12 cellular contexts compared by ENCODE assay signal in genomic region chr6:74578339-74578738, GRCh38.
DNase-seq lines count a peak whose midpoint lies in the region; ATAC-seq, FAIRE-seq and TF ChIP-seq lines count a peak whose summit lies in the region.
"Had no signal": no experiment of that assay in that cellular context is flagged by ENCODE, and none has a peak within 500 bp of the region (broad histone marks: within the 10 kb centered on the region; RNA-seq: fewer than 3 reads in every experiment).

No MANE protein-coding gene starts in this region.

- H3K9me2 ChIP-seq in GM23248 (ENCODE audit: insufficient read depth), result peaks cover 4% of the 10 kb centered on the region; the same call in 1 of the 2 replicates

- TF ChIP-seq POLR2A in prostate gland (IDR thresholded peaks at IDR 0.05), result no peak

- FAIRE-seq in HTR-8/SVneo (lab: Jason Lieb, UNC), result no peak

- in situ Hi-C loops in GM23248 (cut with MboI), result no loop called here

- H3K9me3 ChIP-seq in GM23248 (ENCODE audit: low read depth), result no peaks in the 10 kb centered on the region
- no peaks in the 10 kb centered on the region for H3K9me3 ChIP-seq in SJSA1 (replicated peaks)
- no peaks in the 10 kb centered on the region for H3K9me3 ChIP-seq in prostate gland
- H3K9me3 ChIP-seq: thyroid gland had no signal

- intact Hi-C loops in prostate gland (cut with DNase I), result no loop called here

- H2AFZ ChIP-seq in ACC112 (ENCODE audit: low read length, unreplicated experiment) (peak overlapping the region; percentile 74), GM23248 (peak overlapping the region; percentile 32; the same call in 1 of the 2 replicates)

- H3K4me3 ChIP-seq in ACC112 (ENCODE audit: low read depth, low read length) (no peak overlapping the region), GM23248 (no peak overlapping the region), SJSA1 (no peak overlapping the region), prostate gland (no peak overlapping the region)
- H3K4me3 ChIP-seq: thyroid gland had no signal

- H3K36me3 ChIP-seq in ACC112 (ENCODE audit: insufficient read depth, low read length), result no peaks in the 10 kb centered on the region
- H3K36me3 ChIP-seq in GM23248 (ENCODE audit: low read depth), result no peaks in the 10 kb centered on the region
- H3K36me3 ChIP-seq in SJSA1, result no peaks in the 10 kb centered on the region
- H3K36me3 ChIP-seq in prostate gland, result no peaks in the 10 kb centered on the region
- H3K36me3 ChIP-seq: thyroid gland had no signal

- peak overlapping the region; percentile 33 for H3K27ac ChIP-seq in ACC112 (ENCODE audit: low read depth, low read length)
- peak overlapping the region; percentile 77 for H3K27ac ChIP-seq in GM23248
- H3K27ac ChIP-seq in SJSA1, result peak overlapping the region; percentile 77
- no peak overlapping the region for H3K27ac ChIP-seq in foreskin keratinocyte
- H3K27ac ChIP-seq in prostate gland, result no peak overlapping the region
- H3K27ac ChIP-seq: thyroid gland had no signal

- H3K4me1 ChIP-seq in ACC112 (ENCODE audit: control insufficient read depth, insufficient read depth, low read length, unreplicated experiment) (peaks cover 16% of the 10 kb centered on the region), GM23248 (ENCODE audit: insufficient read depth) (peaks cover 27% of the 10 kb centered on the region), SJSA1 (replicated peaks) (peaks cover 26% of the 10 kb centered on the region), foreskin keratinocyte (no peaks in the 10 kb centered on the region), prostate gland (replicated peaks) (no peaks in the 10 kb centered on the region)
- H3K4me1 ChIP-seq: thyroid gland had no signal

- H4K20me1 ChIP-seq in GM23248 (ENCODE audit: insufficient read depth), result no peaks in the 10 kb centered on the region

- H3F3A ChIP-seq in GM23248 (ENCODE audit: insufficient read depth), result peaks cover 36% of the 10 kb centered on the region

- no peaks in the 10 kb centered on the region for H3K79me2 ChIP-seq in ACC112 (ENCODE audit: control insufficient read depth, insufficient read depth, low read length, unreplicated experiment)
- no peaks in the 10 kb centered on the region for H3K79me2 ChIP-seq in GM23248 (ENCODE audit: insufficient read depth)

- DNase-seq in GM23248, result peak; percentile 86
- peak in 1 of 2 experiments; percentile 84 for DNase-seq in SJSA1 (ENCODE audit: low read depth in 1 of 2, low spot score in 2 of 2)
- DNase-seq in foreskin keratinocyte, result peak; percentile 32 to 60
- no peak for DNase-seq in prostate gland (ENCODE audit: low spot score)
- no peak for DNase-seq in HTR-8/SVneo (ENCODE audit: insufficient read length, low spot score)
- DNase-seq: activated gamma-delta T cell treated with Interleukin-2 at 50 U/mL for 16 hours, KG1, NCI-H446, thyroid gland had no signal

- 0 out of 2 replicates have a peak overlapping the region, but pooled peaks have one; percentile 5 for H3K9ac ChIP-seq in GM23248

- TF ChIP-seq CTCF in foreskin keratinocyte (conservative IDR thresholded peaks at IDR 0.05), result no peak
- no peak for TF ChIP-seq CTCF in prostate gland (IDR thresholded peaks at IDR 0.05)

- H3K27me3 ChIP-seq in ACC112 (ENCODE audit: insufficient read depth, low read length), result no peaks in the 10 kb centered on the region
- no peaks in the 10 kb centered on the region for H3K27me3 ChIP-seq in GM23248 (replicated peaks; ENCODE audit: insufficient read depth)
- H3K27me3 ChIP-seq in SJSA1 (replicated peaks), result no peaks in the 10 kb centered on the region
- no peaks in the 10 kb centered on the region for H3K27me3 ChIP-seq in foreskin keratinocyte
- H3K27me3 ChIP-seq in prostate gland (replicated peaks; ENCODE audit: insufficient read depth), result no peaks in the 10 kb centered on the region
- H3K27me3 ChIP-seq: thyroid gland had no signal

- ATAC-seq in foreskin keratinocyte (no peak), HG03175 (IDR thresholded peaks at IDR 0.05; ENCODE audit: unreplicated experiment) (no peak), HG03442 (IDR thresholded peaks at IDR 0.05; ENCODE audit: unreplicated experiment) (no peak)

- peak overlapping the region; percentile 51 for H3K4me2 ChIP-seq in GM23248 (ENCODE audit: unreplicated experiment)

Comparison
In these comparisons a context has a peak if more than half of its experiments do, and no peak if none do; other contexts are left out.
1. H3K27ac ChIP-seq: peak in ACC112 (single experiment), GM23248 (single experiment) and SJSA1 (single experiment); none in foreskin keratinocyte (single experiment) and prostate gland (0 of 2).
2. DNase-seq: peak in GM23248 (single experiment) and foreskin keratinocyte (2 of 2); none in prostate gland (single experiment) and HTR-8/SVneo (single experiment).